Comparison of ENCODE assay signal across 14 cellular contexts in genomic region chr16:14510939-14511797, GRCh38.
DNase-seq lines count a peak whose midpoint lies in the region; ATAC-seq and TF ChIP-seq lines count a peak whose summit lies in the region.
"Had no signal": no experiment of that assay in that cellular context is flagged by ENCODE, and none has a peak within 500 bp of the region (broad histone marks: within the 10 kb centered on the region; RNA-seq: fewer than 3 reads in every experiment).

No MANE protein-coding gene starts in this region.

- H3K4me1 ChIP-seq in PC-9 (replicated peaks; ENCODE audit: insufficient read depth) (peaks cover 19% of the 10 kb centered on the region), endodermal cell (ENCODE audit: control insufficient read depth, insufficient read depth, low read length) (peaks cover 18% of the 10 kb centered on the region), osteoblast (ENCODE audit: insufficient read depth, low read length) (peaks cover 31% of the 10 kb centered on the region), mucosa of descending colon (ENCODE audit: low read depth) (no peaks in the 10 kb centered on the region)

- H3K36me3 ChIP-seq in PC-9 (ENCODE audit: low read depth) (no peaks in the 10 kb centered on the region; the same call in 1 of the 2 replicates), endodermal cell (ENCODE audit: control insufficient read depth, insufficient read depth, low read length) (no peaks in the 10 kb centered on the region), osteoblast (ENCODE audit: insufficient read depth, low read length) (no peaks in the 10 kb centered on the region), mucosa of descending colon (ENCODE audit: low read depth) (no peaks in the 10 kb centered on the region)
- H3K36me3 ChIP-seq: pancreas had no signal

- WGBS in endodermal cell (ENCODE audit: insufficient coverage in 1 of 2, insufficient read length in 1 of 2), 2 experiments = 97 to 98% methylated on average over 4 to 6 of the region's 6 CpGs

- H3K36me3 Mint-ChIP-seq in endodermal cell (ENCODE audit: low read depth) = peaks cover 11% of the 10 kb centered on the region

- no peaks in the 10 kb centered on the region for H3K9me3 ChIP-seq in PC-9 (ENCODE audit: insufficient read depth, low read depth)
- no peaks in the 10 kb centered on the region for H3K9me3 ChIP-seq in endodermal cell (ENCODE audit: control insufficient read depth, low read length)
- no peaks in the 10 kb centered on the region for H3K9me3 ChIP-seq in osteoblast (ENCODE audit: low read depth, low read length)
- H3K9me3 ChIP-seq in mucosa of descending colon = no peaks in the 10 kb centered on the region
- H3K9me3 ChIP-seq: pancreas had no signal

- intact Hi-C loops in PC-9 (cut with micrococcal nuclease; ENCODE audit: unreplicated experiment) = no loop called here
- intact Hi-C loops in mucosa of descending colon (cut with DNase I, micrococcal nuclease) = no loop called here

- peak; percentile 50 for DNase-seq in Caki2 (ENCODE audit: low read depth)
- no peak for DNase-seq in PC-9
- no peak for DNase-seq in endodermal cell
- DNase-seq in osteoblast (ENCODE audit: insufficient read length, low spot score, missing footprints) = no peak
- no peak for DNase-seq in middle frontal gyrus (ENCODE audit: extremely low spot score, low spot score)
- DNase-seq in stimulated activated CD4-positive, alpha-beta T cell treated with anti-CD3 and anti-CD28 coated beads, Interleukin-15, amount 100 ng/mL, for 24 hours = no peak
- DNase-seq in mucosa of descending colon = no peak
- no peak for DNase-seq in NCI-H1436 treated with DMSO at 0.1 percent for 48 hours (lab: John Stamatoyannopoulos, UW)
- DNase-seq: activated CD8-positive, alpha-beta T cell treated with anti-CD3 and anti-CD28 coated beads, Interleukin-2, amount 10 ng/mL, durations not matched to agents 7 days and 5 days; activated naive CD8-positive, alpha-beta T cell treated with anti-CD3 and anti-CD28 coated beads for 36 hours; Karpas-422; left cardiac atrium; NCI-H446; pancreas had no signal

- no peaks in the 10 kb centered on the region for H3K27me3 Mint-ChIP-seq in endodermal cell (ENCODE audit: insufficient read depth)
- H3K27me3 Mint-ChIP-seq: activated naive CD8-positive, alpha-beta T cell treated with anti-CD3 and anti-CD28 coated beads for 36 hours had no signal

- CTCF ChIA-PET in PC-9 (lab: Charles Lee) = interaction anchor here (0.5 kb wide), 1 partner anchor 200 kb away, joined by 13 read pairs; no protein-coding TSS in a partner anchor

- peak overlapping the region; percentile 4 for H3K4me3 Mint-ChIP-seq in endodermal cell
- H3K4me3 Mint-ChIP-seq: activated CD8-positive, alpha-beta T cell treated with anti-CD3 and anti-CD28 coated beads, Interleukin-2, amount 10 ng/mL, durations not matched to agents 7 days and 5 days; activated naive CD8-positive, alpha-beta T cell treated with anti-CD3 and anti-CD28 coated beads for 36 hours had no signal

- no peaks in the 10 kb centered on the region for H3K27me3 ChIP-seq in PC-9 (ENCODE audit: insufficient read depth, low read depth)
- H3K27me3 ChIP-seq in endodermal cell (ENCODE audit: control insufficient read depth, insufficient read depth, low read length, poor library complexity, severe bottlenecking) = no peaks in the 10 kb centered on the region
- no peaks in the 10 kb centered on the region for H3K27me3 ChIP-seq in osteoblast (ENCODE audit: insufficient read depth, low read length)
- H3K27me3 ChIP-seq: pancreas had no signal

- H2AFZ ChIP-seq in PC-9 = no peak overlapping the region
- no peak overlapping the region for H2AFZ ChIP-seq in osteoblast (ENCODE audit: low read length)

- no peak for TF ChIP-seq CTCF in PC-9 (conservative IDR thresholded peaks at IDR 0.05)
- no peak for TF ChIP-seq CTCF in endodermal cell (conservative IDR thresholded peaks at IDR 0.05)
- TF ChIP-seq CTCF in osteoblast (IDR thresholded peaks at IDR 0.05; ENCODE audit: extremely low read depth, low read depth, low read length) = no peak
- no peak for TF ChIP-seq CTCF in mucosa of descending colon (IDR thresholded peaks at IDR 0.05)

- H3K4me2 ChIP-seq in PC-9 (no peak overlapping the region), osteoblast (ENCODE audit: insufficient read depth, low read length) (peak overlapping the region; percentile 40)

- H3K9me2 ChIP-seq in PC-9 (ENCODE audit: insufficient read depth) = no peaks in the 10 kb centered on the region

- H3K79me2 ChIP-seq in PC-9 (ENCODE audit: low read depth) (0 out of 2 replicates have a peak, but pooled peaks cover 3% of the 10 kb centered on the region), osteoblast (ENCODE audit: insufficient read depth, low read length) (no peaks in the 10 kb centered on the region)

- peak overlapping the region; percentile 24 for H3K27ac Mint-ChIP-seq in endodermal cell
- H3K27ac Mint-ChIP-seq: activated CD8-positive, alpha-beta T cell treated with anti-CD3 and anti-CD28 coated beads, Interleukin-2, amount 10 ng/mL, durations not matched to agents 7 days and 5 days; activated naive CD8-positive, alpha-beta T cell treated with anti-CD3 and anti-CD28 coated beads for 36 hours had no signal

- POLR2A ChIA-PET in PC-9 (lab: Charles Lee; ENCODE audit: unreplicated experiment) = interaction anchor here (0.6 to 0.9 kb wide), 5 partner anchors 10 to 394 kb away, joined by 3 to 9 read pairs (median 4); no protein-coding TSS in a partner anchor

- ATAC-seq in mucosa of descending colon = no peak
- ATAC-seq: activated CD8-positive, alpha-beta T cell treated with anti-CD3 and anti-CD28 coated beads, Interleukin-2, amount 10 ng/mL, durations not matched to agents 7 days and 5 days had no signal

- no peaks in the 10 kb centered on the region for H3K9me3 Mint-ChIP-seq in endodermal cell
- H3K9me3 Mint-ChIP-seq: activated naive CD8-positive, alpha-beta T cell treated with anti-CD3 and anti-CD28 coated beads for 36 hours had no signal

- no peaks in the 10 kb centered on the region for H4K20me1 ChIP-seq in PC-9 (ENCODE audit: insufficient read depth)
- H4K20me1 ChIP-seq in osteoblast (ENCODE audit: insufficient read depth, low read length) = no peaks in the 10 kb centered on the region

- BruUV-seq in PC-9 (replicated peaks; lab: Mats Ljungman, UMichigan) = no TSS peak

- H3K27ac ChIP-seq in PC-9 (peak overlapping the region; percentile 36; the same call in 1 of the 2 replicates), endodermal cell (ENCODE audit: low read depth, low read length) (no peak overlapping the region), osteoblast (ENCODE audit: low read depth, low read length) (peak overlapping the region; percentile 75)
- H3K27ac ChIP-seq: pancreas had no signal

- H3K4me3 ChIP-seq in PC-9 (no peak overlapping the region), endodermal cell (ENCODE audit: low read length) (peak overlapping the region; percentile 45), osteoblast (ENCODE audit: insufficient read depth, low read length) (no peak overlapping the region), mucosa of descending colon (no peak overlapping the region)
- H3K4me3 ChIP-seq: pancreas had no signal

- in situ Hi-C loops in Caki2 (cut with HindIII; ENCODE audit: low pct_unique_long_range_greater_than_20kb, low sequenced_read_pairs) = loop anchor here (25.0 kb wide), 1 partner anchor 574 kb away; no protein-coding TSS in a partner anchor

- H3F3A ChIP-seq in PC-9 (ENCODE audit: insufficient read depth, low read depth) = peaks cover 24% of the 10 kb centered on the region

- no peak overlapping the region for H3K9ac ChIP-seq in endodermal cell (ENCODE audit: extremely low read depth, low read length, poor library complexity, severe bottlenecking)

- H3K4me1 Mint-ChIP-seq in endodermal cell = peaks cover 36% of the 10 kb centered on the region
